In the genomic region with DNA sequence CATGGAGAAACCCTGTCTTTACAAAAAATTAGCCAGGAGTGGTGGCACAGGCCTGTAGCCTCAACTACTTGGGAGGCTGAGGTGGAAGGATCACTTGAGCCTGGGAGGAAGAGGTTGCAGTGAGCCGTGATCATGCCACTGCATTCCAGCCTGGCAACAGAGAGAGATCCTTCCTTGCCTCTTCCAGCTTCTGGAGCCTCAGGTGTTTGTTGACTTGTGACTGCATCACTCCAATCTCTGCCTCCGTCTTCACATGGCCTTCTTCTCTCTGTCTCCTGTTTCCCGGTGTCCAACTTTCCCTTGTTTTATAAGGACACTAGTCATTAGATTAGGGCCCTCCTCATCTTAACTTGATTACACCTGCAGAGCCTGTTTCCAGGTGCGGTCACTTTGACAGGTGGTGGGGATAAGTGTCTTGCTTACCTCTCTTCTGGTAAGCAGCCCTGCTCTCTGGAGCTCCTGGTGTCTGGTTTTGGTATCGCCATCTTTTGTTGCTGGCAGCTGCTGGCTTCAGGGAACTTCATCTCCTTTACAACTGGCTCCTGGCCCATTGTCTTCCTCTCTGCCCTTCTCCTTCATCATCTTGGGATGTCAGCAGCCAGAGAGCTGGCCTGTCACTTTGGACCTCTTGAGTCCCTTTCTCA, we compare ENCODE assay signal across 11 cellular contexts.
DNase-seq lines count a peak whose midpoint lies in the region; ATAC-seq and TF ChIP-seq lines count a peak whose summit lies in the region.
"Had no signal": no experiment of that assay in that cellular context is flagged by ENCODE, and none has a peak within 500 bp of the region (broad histone marks: within the 10 kb centered on the region; RNA-seq: fewer than 3 reads in every experiment).

No MANE protein-coding gene starts in this region.

- in situ Hi-C loops in GM13977 (cut with MboI; ENCODE audit: low pct_unique_long_range_greater_than_20kb, low sequenced_read_pairs, unreplicated experiment), result no loop called here

- no peaks in the 10 kb centered on the region for H3K79me2 ChIP-seq in OCI-LY3 (ENCODE audit: low read length)

- no peaks in the 10 kb centered on the region for H3K27me3 ChIP-seq in OCI-LY3 (ENCODE audit: low read depth, low read length)
- H3K27me3 ChIP-seq: pancreas had no signal

- TF ChIP-seq CTCF in GM13977 (IDR thresholded peaks at IDR 0.05; ENCODE audit: extremely low read depth, insufficient read depth, missing control alignments) (peak; percentile 23), OCI-LY3 (IDR thresholded peaks at IDR 0.05; ENCODE audit: low read depth, low read length) (peak; percentile 17; the same call in 1 of the 2 replicates)

- H3K9ac ChIP-seq in OCI-LY3 (ENCODE audit: low read length), result no peak overlapping the region

- H4K20me1 ChIP-seq in OCI-LY3 (ENCODE audit: insufficient read depth, low read length), result no peaks in the 10 kb centered on the region

- DNase-seq in COR-L47 (lab: John Stamatoyannopoulos, UW), result peak; percentile 21
- DNase-seq in GM13977 (ENCODE audit: low spot score), result peak; percentile 48
- peak; percentile 77 for DNase-seq in iPS-NIHi11 (ENCODE audit: low spot score)
- DNase-seq in DMS153 (lab: John Stamatoyannopoulos, UW), result no peak
- DNase-seq: KG1; pancreas; stimulated activated naive CD4-positive, alpha-beta T cell treated with Interleukin-2 at 50 U/mL for 16 hours had no signal

- no peaks in the 10 kb centered on the region for H3K36me3 ChIP-seq in OCI-LY3 (replicated peaks; ENCODE audit: low read depth, low read length)
- H3K36me3 ChIP-seq: pancreas had no signal

- no peak overlapping the region for H3K27ac ChIP-seq in OCI-LY3 (ENCODE audit: low read length)
- H3K27ac ChIP-seq: pancreas had no signal

- no peak overlapping the region for H3K4me2 ChIP-seq in OCI-LY3 (ENCODE audit: low read length)

- no peak overlapping the region for H2AFZ ChIP-seq in OCI-LY3 (ENCODE audit: low read depth, low read length)

- no peak overlapping the region for H3K4me3 ChIP-seq in OCI-LY3 (ENCODE audit: low read length)
- H3K4me3 ChIP-seq: pancreas had no signal

- H3K4me1 ChIP-seq in OCI-LY3 (ENCODE audit: low read length), result no peaks in the 10 kb centered on the region
- H3K4me1 ChIP-seq: pancreas had no signal

- TF ChIP-seq POLR2A in GM18505 (IDR thresholded peaks at IDR 0.05; ENCODE audit: borderline replicate concordance, extremely low read depth, insufficient read depth, insufficient read length), result no peak

- no peak for ATAC-seq in GM21619 (IDR thresholded peaks at IDR 0.05; ENCODE audit: unreplicated experiment)
- ATAC-seq in GM18505 (IDR thresholded peaks at IDR 0.05; ENCODE audit: unreplicated experiment), result no peak
- no peak for ATAC-seq in HG03039 (IDR thresholded peaks at IDR 0.05; ENCODE audit: unreplicated experiment)

- H3K9me3 ChIP-seq in OCI-LY3 (ENCODE audit: insufficient read depth, low read length), result no peaks in the 10 kb centered on the region
- H3K9me3 ChIP-seq: pancreas had no signal
